Comparison of ENCODE assay signal across 1 cellular context in genomic region chr9:3262831-3263544, GRCh38.
TF ChIP-seq lines count a peak whose summit lies in the region.

No MANE protein-coding gene starts in this region.

TF ChIP-seq in WTC11, 78 proteins besides CTCF, POLR2A, EP300 and RAD21 (continued from another document):
- TF ChIP-seq ARID4B (CRISPR knock-in tag; IDR thresholded peaks at IDR 0.05; ENCODE audit: borderline replicate concordance) (no peak), ATF1 (CRISPR knock-in tag; IDR thresholded peaks at IDR 0.05) (no peak), NR3C1 (CRISPR knock-in tag; conservative IDR thresholded peaks at IDR 0.05; ENCODE audit: low read depth) (no peak)
